1 cellular context compared by ENCODE assay signal in genomic region chrX:16867947-16868346, GRCh38.
TF ChIP-seq lines count a peak whose summit lies in the region.

No MANE protein-coding gene starts in this region.

TF ChIP-seq in HepG2, 621 proteins besides CTCF, POLR2A, EP300 and RAD21 (continued from another document):
- no peak for TF ChIP-seq ZNF407 (CRISPR knock-in tag; IDR thresholded peaks at IDR 0.05; ENCODE audit: not compliant biosample characterization)
- TF ChIP-seq NR2F6 (IDR thresholded peaks at IDR 0.05), result peak; percentile 32; the same call in 1 of the 2 replicates
- peak; percentile 41; the same call in 1 of the 2 replicates for TF ChIP-seq NR2F6 (CRISPR knock-in tag; IDR thresholded peaks at IDR 0.05)
- TF ChIP-seq CEBPG (CRISPR knock-in tag; IDR thresholded peaks at IDR 0.05), result peak; percentile 84
- no peak for TF ChIP-seq CREB1 (IDR thresholded peaks at IDR 0.05)
- TF ChIP-seq CREB1 (CRISPR knock-in tag; IDR thresholded peaks at IDR 0.05), result no peak
- peak; percentile 83 for TF ChIP-seq CEBPB (IDR thresholded peaks at IDR 0.05; ENCODE audit: borderline replicate concordance, low read depth, low read length)
- 0 out of 2 replicates have a peak, but pooled peaks have one; percentile 25 for TF ChIP-seq ARID5B (CRISPR knock-in tag; IDR thresholded peaks at IDR 0.05)
- peak; percentile 63 for TF ChIP-seq HNF4A (CRISPR knock-in tag; IDR thresholded peaks at IDR 0.05)
- TF ChIP-seq GLMP (CRISPR knock-in tag; IDR thresholded peaks at IDR 0.05; ENCODE audit: borderline replicate concordance), result no peak
- no peak for TF ChIP-seq ZFP41 (CRISPR knock-in tag; IDR thresholded peaks at IDR 0.05; ENCODE audit: borderline replicate concordance)
- 0 out of 2 replicates have a peak, but pooled peaks have one; percentile 38 for TF ChIP-seq SAP130 (CRISPR knock-in tag; IDR thresholded peaks at IDR 0.05; ENCODE audit: low read depth)
- TF ChIP-seq GATAD2A (CRISPR knock-in tag; IDR thresholded peaks at IDR 0.05), result peak; percentile 40; the same call in 1 of the 2 replicates
- TF ChIP-seq PAWR (CRISPR knock-in tag; IDR thresholded peaks at IDR 0.05; ENCODE audit: borderline replicate concordance), result no peak
- TF ChIP-seq RARA (CRISPR knock-in tag; IDR thresholded peaks at IDR 0.05), result peak; percentile 33; the same call in 1 of the 2 replicates
- 0 out of 2 replicates have a peak, but pooled peaks have one; percentile 17 for TF ChIP-seq IRF2 (CRISPR knock-in tag; IDR thresholded peaks at IDR 0.05)
